In the genomic region with DNA sequence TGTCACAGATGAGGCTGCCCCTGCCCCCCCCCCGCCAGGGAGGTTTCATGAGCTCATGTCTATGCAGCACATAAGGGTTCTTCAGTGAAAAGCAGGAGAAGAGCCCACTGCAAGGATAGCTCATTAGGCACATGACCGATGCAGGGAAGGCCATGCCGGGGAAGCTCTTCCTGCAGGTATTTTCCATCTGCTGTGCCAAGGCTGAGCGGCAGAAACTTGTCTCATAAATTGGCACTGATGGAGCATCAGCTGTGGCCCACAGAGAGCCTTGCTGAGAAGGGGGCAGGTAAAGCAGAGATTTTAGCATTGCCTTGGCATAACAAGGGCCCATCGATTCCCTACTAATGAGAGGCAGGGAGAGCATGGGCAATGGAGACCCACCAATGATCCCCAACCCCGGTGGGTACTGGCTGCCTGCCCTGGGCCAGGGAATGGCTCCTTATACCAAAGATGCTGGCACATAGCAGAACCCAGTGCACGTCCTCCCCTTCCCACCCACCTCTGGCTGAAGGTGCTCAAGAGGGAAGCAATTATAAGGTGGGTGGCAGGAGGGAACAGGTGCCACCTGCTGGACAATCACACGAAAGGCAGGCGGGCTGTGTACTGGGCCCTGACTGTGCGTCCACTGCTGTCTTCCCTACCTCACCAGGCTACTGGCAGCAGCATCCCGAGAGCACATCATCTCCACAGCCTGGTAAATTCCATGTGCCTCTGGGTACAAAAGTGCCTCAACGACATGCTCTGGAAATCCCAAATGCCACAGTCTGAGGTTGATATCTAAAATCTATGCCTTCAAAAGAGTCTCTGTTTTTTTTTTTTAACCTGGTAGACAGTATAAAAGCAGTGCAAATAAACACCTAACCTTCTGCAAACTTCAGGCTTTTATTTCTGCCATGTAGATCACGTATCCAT, we compare ENCODE assay signal across 8 cellular contexts. TPM values are rescaled to one million over a fixed set of nuclear protein-coding genes. Genes with fewer than 3 reads are reported as not detected.
DNase-seq lines count a peak whose midpoint lies in the region; ATAC-seq lines count a peak whose summit lies in the region.

No MANE protein-coding gene starts in this region.

- no peaks in the 10 kb centered on the region for H3K9me3 ChIP-seq in right cardiac atrium (ENCODE audit: control insufficient read depth, low read length)

- no peak overlapping the region for H3K4me3 ChIP-seq in right cardiac atrium (ENCODE audit: low read length)

- H3K4me1 Mint-ChIP-seq in activated T-helper 1 cell treated with anti-CD3 and anti-CD28 coated beads, Interleukin-12 subunit alpha, Interleukin-12 subunit beta, Interleukin-2, Interleukin-4 antibody, amounts not matched to agents 30 ng/mL and 10 ng/mL and 1 ng/mL, durations not matched to agents 14 hours and 24 hours and 36 hours (ENCODE audit: low read depth): no peaks in the 10 kb centered on the region

- H3K4me3 Mint-ChIP-seq in activated T-helper 1 cell treated with anti-CD3 and anti-CD28 coated beads, Interleukin-12 subunit alpha, Interleukin-12 subunit beta, Interleukin-2, Interleukin-4 antibody, amounts not matched to agents 30 ng/mL and 10 ng/mL and 1 ng/mL, durations not matched to agents 14 hours and 24 hours and 36 hours: no peak overlapping the region

- H3K36me3 Mint-ChIP-seq in activated T-helper 1 cell treated with anti-CD3 and anti-CD28 coated beads, Interleukin-12 subunit alpha, Interleukin-12 subunit beta, Interleukin-2, Interleukin-4 antibody, amounts not matched to agents 30 ng/mL and 10 ng/mL and 1 ng/mL, durations not matched to agents 14 hours and 24 hours and 36 hours (ENCODE audit: low read depth): no peaks in the 10 kb centered on the region

- H3K27ac Mint-ChIP-seq in activated T-helper 1 cell treated with anti-CD3 and anti-CD28 coated beads, Interleukin-12 subunit alpha, Interleukin-12 subunit beta, Interleukin-2, Interleukin-4 antibody, amounts not matched to agents 30 ng/mL and 10 ng/mL and 1 ng/mL, durations not matched to agents 14 hours and 24 hours and 36 hours: no peak overlapping the region

- in situ Hi-C loops in G401 (cut with HindIII; ENCODE audit: low sequenced_read_pairs): no loop called here

- H3K27me3 ChIP-seq in right cardiac atrium (ENCODE audit: control insufficient read depth, insufficient read depth): no peaks in the 10 kb centered on the region

- no peaks in the 10 kb centered on the region for H3K9me3 Mint-ChIP-seq in activated T-helper 1 cell treated with anti-CD3 and anti-CD28 coated beads, Interleukin-12 subunit alpha, Interleukin-12 subunit beta, Interleukin-2, Interleukin-4 antibody, amounts not matched to agents 30 ng/mL and 10 ng/mL and 1 ng/mL, durations not matched to agents 14 hours and 24 hours and 36 hours

- no peaks in the 10 kb centered on the region for H3K4me1 ChIP-seq in right cardiac atrium (ENCODE audit: control insufficient read depth, insufficient read depth, low read length)

- ATAC-seq in GM21390 (IDR thresholded peaks at IDR 0.05; ENCODE audit: unreplicated experiment) (peak; percentile 98), HG03520 (IDR thresholded peaks at IDR 0.05; ENCODE audit: unreplicated experiment) (peak; percentile 97), right cardiac atrium (peak; percentile 79 to 82)

- no peak overlapping the region for H3K27ac ChIP-seq in right cardiac atrium (ENCODE audit: low read length)

- intact Hi-C loops in activated T-helper 1 cell treated with anti-CD3 and anti-CD28 coated beads, Interleukin-12 subunit alpha, Interleukin-12 subunit beta, Interleukin-2, Interleukin-4 antibody, amounts not matched to agents 30 ng/mL and 10 ng/mL and 1 ng/mL, durations not matched to agents 14 hours and 24 hours and 36 hours (cut with micrococcal nuclease): loop anchor here (10.0 kb wide), 1 partner anchor 380 kb away; no protein-coding TSS in a partner anchor
- intact Hi-C loops in right cardiac atrium (cut with DNase I): loop anchor here in 2 of 4 donors (5.0 to 10.0 kb wide), 2 partner anchors 250 to 253 kb away; no protein-coding TSS in a partner anchor

- DNase-seq in G401 (ENCODE audit: low spot score): peak; percentile 71
- peak; percentile 61 for DNase-seq in NCI-H748 treated with DMSO at 0.1 percent for 48 hours (lab: John Stamatoyannopoulos, UW)
- peak; percentile 4 for DNase-seq in activated T-helper 1 cell treated with anti-CD3 and anti-CD28 coated beads, Interleukin-12 subunit alpha, Interleukin-12 subunit beta, Interleukin-2, Interleukin-4 antibody, amounts not matched to agents 30 ng/mL and 10 ng/mL and 1 ng/mL, durations not matched to agents 14 hours and 24 hours and 36 hours (ENCODE audit: low spot score)
- peak in 1 of 3 donors; percentile 28 for DNase-seq in right cardiac atrium
- peak; percentile 17 for DNase-seq in stimulated activated CD4-positive, alpha-beta T cell treated with anti-CD3 and anti-CD28 coated beads, Interleukin-12 subunit alpha, Interleukin-12 subunit beta, amount 100 ng/mL, for 4 hours
- no peak for DNase-seq in GF-D8 (lab: John Stamatoyannopoulos, UW)

- peaks cover 8% of the 10 kb centered on the region for H3K27me3 Mint-ChIP-seq in activated T-helper 1 cell treated with anti-CD3 and anti-CD28 coated beads, Interleukin-12 subunit alpha, Interleukin-12 subunit beta, Interleukin-2, Interleukin-4 antibody, amounts not matched to agents 30 ng/mL and 10 ng/mL and 1 ng/mL, durations not matched to agents 14 hours and 24 hours and 36 hours (ENCODE audit: insufficient read depth)

- 55% methylated on average over 13 of the region's 13 CpGs for WGBS in right cardiac atrium

RNA-seq across cellular contexts. Expression of a gene that starts 41.4 kb away (rescaled TPM):
- 3.3 and 6.0 TPM in 2 replicates for total RNA-seq in G401 (2014; rRNA removed; shearing (Covaris generic))
- 0.07 and 0.13 TPM in 2 replicates for total RNA-seq in activated T-helper 1 cell treated with anti-CD3 and anti-CD28 coated beads, Interleukin-12 subunit alpha, Interleukin-12 subunit beta, Interleukin-2, Interleukin-4 antibody, amounts not matched to agents 30 ng/mL and 10 ng/mL and 1 ng/mL, durations not matched to agents 14 hours and 24 hours and 36 hours
- total RNA-seq in right cardiac atrium: 10 to 100 TPM in 2 of 4 donors, 1 to 10 TPM in 2; 7.2 to 12.4 (median 10.2) TPM
- polyA plus RNA-seq in right cardiac atrium: 4.8 TPM
